In the genomic region with DNA sequence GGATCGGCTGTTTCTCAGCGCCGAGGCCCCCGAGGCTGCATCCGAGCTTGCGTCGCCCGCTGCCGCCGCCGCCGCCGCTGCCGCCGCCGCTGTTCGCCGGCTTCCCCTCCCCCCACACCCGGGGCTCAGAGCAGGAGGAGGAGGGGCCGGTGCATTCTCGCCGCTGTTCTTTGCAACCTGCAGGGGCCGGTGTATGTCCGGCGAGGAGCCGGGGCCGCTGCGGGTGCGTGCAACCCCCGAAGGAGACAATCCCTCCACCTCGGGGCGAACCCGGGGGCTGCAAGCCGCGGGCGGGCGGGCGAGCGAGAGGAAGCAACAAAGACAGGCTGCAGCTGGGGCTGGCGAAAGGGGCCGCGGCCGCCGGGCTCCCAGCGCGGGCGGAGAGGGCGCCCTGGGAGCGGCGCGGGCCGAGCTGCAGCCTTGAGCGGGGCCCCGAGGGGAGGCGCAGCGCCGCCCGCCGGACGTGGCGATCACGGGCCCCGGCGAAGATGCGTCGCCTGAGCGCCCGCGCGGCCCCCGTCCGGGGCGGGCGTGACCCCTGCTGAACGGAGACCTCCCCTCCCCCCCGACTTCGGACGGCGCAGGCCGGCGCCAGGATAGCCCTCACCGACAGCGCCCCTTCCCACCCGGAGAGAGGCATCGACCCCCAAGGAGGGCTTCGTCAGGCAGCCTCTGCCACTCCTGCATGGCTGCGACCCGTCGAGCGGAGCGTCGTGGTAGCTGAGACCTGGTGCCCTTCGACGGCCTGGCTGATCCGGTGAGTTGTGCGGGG, we compare ENCODE assay signal across 1 cellular context.
TF ChIP-seq lines count a peak whose summit lies in the region.

No MANE protein-coding gene starts in this region.

TF ChIP-seq in IMR-90, 13 proteins besides CTCF, POLR2A, EP300 and RAD21 (continued from another document):
- TF ChIP-seq MAZ (IDR thresholded peaks at IDR 0.05; ENCODE audit: borderline replicate concordance, low read depth, low read length), result peak; percentile 15; the same call in 1 of the 2 replicates
